Comparison of ENCODE assay signal across 11 cellular contexts in genomic region chr1:27789511-27790154, GRCh38. TPM values are rescaled to one million over a fixed set of nuclear protein-coding genes. Genes with fewer than 3 reads are reported as not detected.
DNase-seq lines count a peak whose midpoint lies in the region; ATAC-seq and TF ChIP-seq lines count a peak whose summit lies in the region.
"Had no signal": no experiment of that assay in that cellular context is flagged by ENCODE, and none has a peak within 500 bp of the region (broad histone marks: within the 10 kb centered on the region; RNA-seq: fewer than 3 reads in every experiment).

No MANE protein-coding gene starts in this region.

- H3K9me3 ChIP-seq in BE2C (no peaks in the 10 kb centered on the region), muscle layer of duodenum (ENCODE audit: control insufficient read depth in 1 of 2, low read length in 2 of 2) (no peaks in the 10 kb centered on the region)

- DNase-seq in BE2C (peak; percentile 13), NOMO-1 treated with DMSO at 0.1 percent for 48 hours (lab: John Stamatoyannopoulos, UW; ENCODE audit: unreplicated experiment) (peak; percentile 65), erythroblast (lab: John Stamatoyannopoulos, UW) (peak; percentile 16 to 32), AG08396 (ENCODE audit: low spot score) (no peak), NCI-H524 (lab: John Stamatoyannopoulos, UW) (no peak)
- DNase-seq: amniotic stem cell, NCI-H510A had no signal

- H3K27ac ChIP-seq in muscle layer of duodenum (ENCODE audit: low read length) = peak overlapping the region; percentile 19

- H3K4me3 ChIP-seq in BE2C (ENCODE audit: low read depth, low read length) (no peak overlapping the region), muscle layer of duodenum (ENCODE audit: low read depth in 1 of 2, low read length in 2 of 2) (no peak overlapping the region)

- TF ChIP-seq CTCF in BE2C (IDR thresholded peaks at IDR 0.05; ENCODE audit: low read depth, low read length) = no peak

- no peaks in the 10 kb centered on the region for H3K27me3 ChIP-seq in BE2C
- H3K27me3 ChIP-seq in muscle layer of duodenum (ENCODE audit: low read depth, low read length) = no peaks in the 10 kb centered on the region

- TF ChIP-seq POLR2A in erythroblast (IDR thresholded peaks at IDR 0.05; ENCODE audit: low read length) = no peak

- ATAC-seq in GM18873 (IDR thresholded peaks at IDR 0.05; ENCODE audit: low FRiP score, unreplicated experiment) = no peak
- ATAC-seq in GM18520 (IDR thresholded peaks at IDR 0.05; ENCODE audit: unreplicated experiment) = no peak
- ATAC-seq: activated CD4-positive, CD25-positive, alpha-beta regulatory T cell treated with anti-CD3 and anti-CD28 coated beads, Interleukin-2, amount 50 U/mL, for 24 hours had no signal

- H3K4me1 ChIP-seq in BE2C (peaks cover 3% of the 10 kb centered on the region; the same call in 1 of the 2 replicates), muscle layer of duodenum (ENCODE audit: control insufficient read depth in 1 of 2, insufficient read depth in 2 of 2, low read length in 2 of 2) (peaks cover 7% of the 10 kb centered on the region in 2 donors)

- no peaks in the 10 kb centered on the region; the same call in 1 of the 2 replicates for H3K36me3 ChIP-seq in BE2C
- peaks cover 13 to 35% of the 10 kb centered on the region in 2 donors for H3K36me3 ChIP-seq in muscle layer of duodenum (ENCODE audit: control insufficient read depth in 1 of 2, insufficient read depth in 2 of 2, low read length in 2 of 2)

RNA-seq across cellular contexts. Expression of gene STX12, which starts 16.6 kb away (rescaled TPM):
- polyA plus RNA-seq in BE2C (2012; ENCODE audit: insufficient read depth, insufficient read length, low read depth) = 17.7 TPM

RNA-seq across cellular contexts. Expression of gene PPP1R8, which starts 40.9 kb away (rescaled TPM):
- 55.5 TPM for polyA plus RNA-seq in BE2C (2012; ENCODE audit: insufficient read depth, insufficient read length, low read depth)

Comparison
In these comparisons a context has a peak if more than half of its experiments do, and no peak if none do; other contexts are left out.
1. DNase-seq: peak in BE2C (single experiment), NOMO-1 treated with DMSO at 0.1 percent for 48 hours (single experiment) and erythroblast (2 of 2); none in AG08396 (single experiment) and NCI-H524 (0 of 2).